8 cellular contexts compared by ENCODE assay signal in the genomic region with DNA sequence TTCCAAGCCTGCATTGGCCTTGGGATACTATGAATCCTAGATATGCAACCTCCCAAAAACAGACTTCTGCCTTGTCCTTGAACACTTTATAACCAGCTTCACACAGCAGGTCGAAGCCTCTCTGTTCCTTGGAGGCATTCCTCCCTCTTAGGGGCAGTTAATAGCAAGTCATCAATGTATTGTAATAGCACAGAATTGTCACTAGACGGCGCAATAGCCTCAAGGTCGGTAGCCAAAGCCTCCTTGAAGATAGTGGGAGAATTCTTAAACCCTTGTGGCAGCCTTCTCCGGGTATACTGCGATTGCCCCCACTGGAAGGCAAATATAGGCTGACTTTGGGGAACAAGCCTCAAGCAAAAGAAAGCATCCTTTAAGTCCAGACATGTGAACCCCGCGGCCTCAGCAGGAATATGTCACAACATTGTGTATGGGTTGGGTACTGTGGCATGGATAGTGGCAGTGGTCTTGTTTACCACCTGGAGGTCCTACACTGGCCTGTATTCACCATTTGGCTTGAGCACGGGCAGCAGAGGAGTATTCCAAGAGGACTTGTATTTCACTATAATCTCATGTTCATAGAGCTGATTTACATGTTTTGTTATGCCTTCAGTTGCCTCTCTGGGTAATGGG.
DNase-seq lines count a peak whose midpoint lies in the region; TF ChIP-seq lines count a peak whose summit lies in the region.

No MANE protein-coding gene starts in this region.

- H3K4me3 ChIP-seq in astrocyte of the spinal cord (ENCODE audit: low read depth, low read length) = no peak overlapping the region

- peaks cover 45% of the 10 kb centered on the region for H3K9me3 Mint-ChIP-seq in T-helper 2 cell treated with Interferon-gamma antibody and Interleukin-4, amounts not matched to agents 5 μg/mL and 100 μg/mL, for 36 hours

- in situ Hi-C loops in astrocyte of the spinal cord (cut with HindIII; ENCODE audit: low sequenced_read_pairs) = no loop called here

- no peak overlapping the region for H3K4me3 Mint-ChIP-seq in T-helper 2 cell treated with Interferon-gamma antibody and Interleukin-4, amounts not matched to agents 5 μg/mL and 100 μg/mL, for 36 hours

- no peak overlapping the region for H3K27ac Mint-ChIP-seq in T-helper 2 cell treated with Interferon-gamma antibody and Interleukin-4, amounts not matched to agents 5 μg/mL and 100 μg/mL, for 36 hours

- peak; percentile 32 for TF ChIP-seq CTCF in astrocyte of the spinal cord (IDR thresholded peaks at IDR 0.05; ENCODE audit: low read depth, low read length)

- H3K27me3 Mint-ChIP-seq in T-helper 2 cell treated with Interferon-gamma antibody and Interleukin-4, amounts not matched to agents 5 μg/mL and 100 μg/mL, for 36 hours (ENCODE audit: low read depth) = no peaks in the 10 kb centered on the region

- H3K36me3 Mint-ChIP-seq in T-helper 2 cell treated with Interferon-gamma antibody and Interleukin-4, amounts not matched to agents 5 μg/mL and 100 μg/mL, for 36 hours (ENCODE audit: low read depth) = no peaks in the 10 kb centered on the region

- no peaks in the 10 kb centered on the region for H3K4me1 Mint-ChIP-seq in T-helper 2 cell treated with Interferon-gamma antibody and Interleukin-4, amounts not matched to agents 5 μg/mL and 100 μg/mL, for 36 hours (ENCODE audit: low read depth)

- DNase-seq in 8988T (peak; percentile 23), ELR (ENCODE audit: low read depth) (peak; percentile 53), NCI-H526 treated with DMSO at 0.1 percent for 48 hours (lab: John Stamatoyannopoulos, UW) (peak; percentile 15), astrocyte of the spinal cord (ENCODE audit: low read depth, low spot score) (no peak), iris pigment epithelial cell (ENCODE audit: low read depth) (peak; percentile 62), superior temporal gyrus (ENCODE audit: extremely low spot score) (peak; percentile 79), middle frontal gyrus (ENCODE audit: extremely low spot score, low spot score) (no peak)
- no peak for DNase-seq in T-helper 2 cell treated with Interferon-gamma antibody and Interleukin-4, amounts not matched to agents 5 μg/mL and 100 μg/mL, for 36 hours (ENCODE audit: low spot score)

Comparison
In these comparisons a context has a peak if more than half of its experiments do, and no peak if none do; other contexts are left out.
1. DNase-seq: peak in 8988T (single experiment), ELR (single experiment), NCI-H526 treated with DMSO at 0.1 percent for 48 hours (single experiment), iris pigment epithelial cell (single experiment) and superior temporal gyrus (single experiment); none in astrocyte of the spinal cord (single experiment), middle frontal gyrus (single experiment) and T-helper 2 cell treated with Interferon-gamma antibody and Interleukin-4, amounts not matched to agents 5 μg/mL and 100 μg/mL, for 36 hours (single experiment).